ENCODE assay signal across 9 cellular contexts in the genomic region with DNA sequence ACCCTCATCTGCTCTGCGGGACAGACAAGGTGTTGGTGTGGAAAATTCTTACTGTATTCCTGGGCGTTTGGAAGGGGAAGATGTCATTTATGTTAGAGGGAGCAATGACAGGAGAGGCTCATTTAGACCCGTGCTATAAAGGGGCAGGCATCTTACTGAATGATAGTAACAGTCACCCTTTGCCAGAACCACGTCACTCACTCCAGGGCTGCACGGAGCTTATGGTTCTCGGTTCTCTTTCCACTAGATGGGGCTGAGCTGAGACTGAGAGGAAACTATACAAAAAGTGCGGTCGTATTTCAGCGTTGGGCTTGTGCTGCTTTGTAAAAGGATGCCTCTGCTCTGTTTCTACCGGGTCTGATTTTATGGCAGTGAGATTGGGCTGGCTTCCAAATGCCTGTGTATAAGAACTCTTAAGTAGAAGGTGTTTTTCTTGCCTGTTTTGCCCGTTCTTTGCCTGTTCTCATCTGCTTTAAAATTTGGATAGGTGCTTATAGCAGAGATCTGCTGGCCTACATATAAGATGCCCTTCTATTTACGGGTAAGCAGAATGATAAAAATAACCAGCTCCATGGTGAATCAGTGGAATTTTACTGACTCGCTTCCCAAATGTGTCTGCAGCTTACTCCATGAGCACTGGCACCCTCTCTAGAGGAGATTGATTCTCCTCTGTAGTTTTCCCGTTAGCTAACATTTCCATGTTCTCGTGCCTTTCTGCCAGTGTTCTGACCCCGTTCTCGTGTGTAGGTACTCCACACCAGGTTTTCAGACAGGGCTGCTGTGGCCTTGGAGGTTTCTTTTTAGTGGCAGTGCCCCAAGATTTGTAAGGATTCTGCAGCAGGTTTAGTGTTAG. TPM values are rescaled to one million over a fixed set of nuclear protein-coding genes. Genes with fewer than 3 reads are reported as not detected.
A peak's percentile ranks its signal among the peaks of the same experiment; 100 is the strongest.
DNase-seq lines count a peak whose midpoint lies in the region; ATAC-seq and TF ChIP-seq lines count a peak whose summit lies in the region.
"Had no signal": no experiment of that assay in that cellular context is flagged by ENCODE, and none has a peak within 500 bp of the region (broad histone marks: within the 10 kb centered on the region; RNA-seq: fewer than 3 reads in every experiment).

No MANE protein-coding gene starts in this region.

- peaks cover 40 to 42% of the 10 kb centered on the region in 2 donors for H3K4me1 ChIP-seq in neuronal stem cell (ENCODE audit: control insufficient read depth in 2 of 2, insufficient read depth in 1 of 2, low read depth in 1 of 2, low read length in 2 of 2)

- no peaks in the 10 kb centered on the region for H3K27me3 ChIP-seq in neuronal stem cell (ENCODE audit: control insufficient read depth in 3 of 3, insufficient read depth in 3 of 3, low read depth in 1 of 3, low read length in 3 of 3)

- H3K27ac ChIP-seq in neuronal stem cell (replicated peaks; ENCODE audit: low read length) = peak overlapping the region; percentile 77
- H3K27ac ChIP-seq: KMS-11 had no signal

- H3K4ac ChIP-seq in neuronal stem cell (ENCODE audit: low read length) = no peak overlapping the region

- H3K9me3 ChIP-seq in neuronal stem cell (replicated peaks in 1 of 2; ENCODE audit: control insufficient read depth in 2 of 2, insufficient read depth in 1 of 2, low read depth in 1 of 2, low read length in 2 of 2) = peaks cover 0 to 15% of the 10 kb centered on the region in 2 donors

- peaks cover 10% of the 10 kb centered on the region for H3K9me3 Mint-ChIP-seq in activated T-helper 1 cell treated with anti-CD3 and anti-CD28 coated beads, Interleukin-12 subunit alpha, Interleukin-12 subunit beta, Interleukin-2, Interleukin-4 antibody, amounts not matched to agents 30 ng/mL and 10 ng/mL and 1 ng/mL, durations not matched to agents 14 hours and 24 hours and 36 hours
- H3K9me3 Mint-ChIP-seq in stimulated activated naive CD8-positive, alpha-beta T cell treated with anti-CD3 and anti-CD28 coated beads, Interleukin-15, amount 100 ng/mL, for 72 hours = peaks cover 7 to 8% of the 10 kb centered on the region in 2 donors
- H3K9me3 Mint-ChIP-seq in CD14-positive monocyte = peaks cover 0 to 6% (median 0%) of the 10 kb centered on the region in 7 donors

- H3K4me2 ChIP-seq in neuronal stem cell (ENCODE audit: insufficient read depth, low read length, poor library complexity, severe bottlenecking) = peak overlapping the region; percentile 41
- H3K4me2 ChIP-seq: KMS-11 had no signal

- H3K4me3 ChIP-seq in neuronal stem cell (ENCODE audit: low read length in 2 of 2) = no peak overlapping the region

- peak; percentile 83 for DNase-seq in ELF-1 (ENCODE audit: low read depth, low spot score)
- peak; percentile 36 for DNase-seq in NCI-H69 (lab: John Stamatoyannopoulos, UW)
- DNase-seq in activated T-helper 1 cell treated with anti-CD3 and anti-CD28 coated beads, Interleukin-12 subunit alpha, Interleukin-12 subunit beta, Interleukin-2, Interleukin-4 antibody, amounts not matched to agents 30 ng/mL and 10 ng/mL and 1 ng/mL, durations not matched to agents 14 hours and 24 hours and 36 hours (ENCODE audit: low spot score) = peak; percentile 72
- DNase-seq in fibroblast of gingiva (ENCODE audit: low read depth) = peak; percentile 84
- DNase-seq in neuronal stem cell (ENCODE audit: low spot score) = peak; percentile 42
- peak; percentile 73 to 84 for DNase-seq in stimulated activated naive CD8-positive, alpha-beta T cell treated with anti-CD3 and anti-CD28 coated beads, Interleukin-15, amount 100 ng/mL, for 72 hours
- no peak for DNase-seq in NCI-H146 (lab: John Stamatoyannopoulos, UW)
- DNase-seq in CD14-positive monocyte (ENCODE audit: low spot score) = no peak

- intact Hi-C loops in activated T-helper 1 cell treated with anti-CD3 and anti-CD28 coated beads, Interleukin-12 subunit alpha, Interleukin-12 subunit beta, Interleukin-2, Interleukin-4 antibody, amounts not matched to agents 30 ng/mL and 10 ng/mL and 1 ng/mL, durations not matched to agents 14 hours and 24 hours and 36 hours (cut with micrococcal nuclease) = loop anchor here (1.0 to 5.0 kb wide), 10 partner anchors 26 to 219 kb away; no protein-coding TSS in a partner anchor
- intact Hi-C loops in CD14-positive monocyte (cut with micrococcal nuclease) = no loop called here

- H4K91ac ChIP-seq in neuronal stem cell (ENCODE audit: low read depth, low read length, poor library complexity) = no peak overlapping the region

- no peak for TF ChIP-seq CTCF in CD14-positive monocyte (IDR thresholded peaks at IDR 0.05)

- no peak overlapping the region for H2BK120ac ChIP-seq in neuronal stem cell (ENCODE audit: low read depth, low read length)

- H3K4me3 Mint-ChIP-seq in activated T-helper 1 cell treated with anti-CD3 and anti-CD28 coated beads, Interleukin-12 subunit alpha, Interleukin-12 subunit beta, Interleukin-2, Interleukin-4 antibody, amounts not matched to agents 30 ng/mL and 10 ng/mL and 1 ng/mL, durations not matched to agents 14 hours and 24 hours and 36 hours = peak overlapping the region; percentile 64
- peak overlapping the region; percentile 69 to 82 for H3K4me3 Mint-ChIP-seq in stimulated activated naive CD8-positive, alpha-beta T cell treated with anti-CD3 and anti-CD28 coated beads, Interleukin-15, amount 100 ng/mL, for 72 hours
- H3K4me3 Mint-ChIP-seq in CD14-positive monocyte = no peak overlapping the region

- H3K9ac ChIP-seq in neuronal stem cell (ENCODE audit: low read depth, low read length, poor library complexity) = no peak overlapping the region
- H3K9ac ChIP-seq: KMS-11 had no signal

- WGBS in neuronal stem cell (ENCODE audit: extremely low coverage in 2 of 2, insufficient read length in 2 of 2, insufficient replicate concordance in 1 of 2), 2 donors = no CpG with 5 or more reads among the region's 17 CpGs

- H3K14ac ChIP-seq in neuronal stem cell (ENCODE audit: low read length) = no peak overlapping the region

- H3K36me3 Mint-ChIP-seq in activated T-helper 1 cell treated with anti-CD3 and anti-CD28 coated beads, Interleukin-12 subunit alpha, Interleukin-12 subunit beta, Interleukin-2, Interleukin-4 antibody, amounts not matched to agents 30 ng/mL and 10 ng/mL and 1 ng/mL, durations not matched to agents 14 hours and 24 hours and 36 hours (ENCODE audit: low read depth) = peaks cover 60% of the 10 kb centered on the region
- peaks cover 45 to 52% of the 10 kb centered on the region in 2 donors for H3K36me3 Mint-ChIP-seq in CD14-positive monocyte

- H4K8ac ChIP-seq in neuronal stem cell (ENCODE audit: low read depth, low read length) = no peak overlapping the region

- H2BK15ac ChIP-seq in neuronal stem cell (ENCODE audit: low read length) = no peak overlapping the region

- H3K27me3 Mint-ChIP-seq in activated T-helper 1 cell treated with anti-CD3 and anti-CD28 coated beads, Interleukin-12 subunit alpha, Interleukin-12 subunit beta, Interleukin-2, Interleukin-4 antibody, amounts not matched to agents 30 ng/mL and 10 ng/mL and 1 ng/mL, durations not matched to agents 14 hours and 24 hours and 36 hours (ENCODE audit: insufficient read depth) = no peaks in the 10 kb centered on the region
- H3K27me3 Mint-ChIP-seq in stimulated activated naive CD8-positive, alpha-beta T cell treated with anti-CD3 and anti-CD28 coated beads, Interleukin-15, amount 100 ng/mL, for 72 hours = no peaks in the 10 kb centered on the region
- H3K27me3 Mint-ChIP-seq in CD14-positive monocyte (ENCODE audit: low read depth in 3 of 3) = peaks cover 0 to 1% (median 0%) of the 10 kb centered on the region in 3 donors

- H3K36me3 ChIP-seq in neuronal stem cell (replicated peaks in 1 of 2; ENCODE audit: control insufficient read depth in 2 of 2, insufficient read depth in 2 of 2, low read length in 2 of 2) = peaks cover 22 to 68% of the 10 kb centered on the region in 2 donors

- ATAC-seq in stimulated activated naive CD8-positive, alpha-beta T cell treated with anti-CD3 and anti-CD28 coated beads, Interleukin-15, amount 100 ng/mL, for 72 hours = peak; percentile 97

- no peak overlapping the region for H2BK12ac ChIP-seq in neuronal stem cell (ENCODE audit: low read length)

- H3K23ac ChIP-seq in neuronal stem cell (ENCODE audit: low read depth, low read length, poor library complexity) = no peak overlapping the region

- H2BK5ac ChIP-seq in neuronal stem cell (ENCODE audit: low read length) = no peak overlapping the region

- peak overlapping the region; percentile 34 for H3K18ac ChIP-seq in neuronal stem cell (ENCODE audit: low read length)

- H3K27ac Mint-ChIP-seq in activated T-helper 1 cell treated with anti-CD3 and anti-CD28 coated beads, Interleukin-12 subunit alpha, Interleukin-12 subunit beta, Interleukin-2, Interleukin-4 antibody, amounts not matched to agents 30 ng/mL and 10 ng/mL and 1 ng/mL, durations not matched to agents 14 hours and 24 hours and 36 hours = peak overlapping the region; percentile 97
- peak overlapping the region; percentile 68 to 83 for H3K27ac Mint-ChIP-seq in stimulated activated naive CD8-positive, alpha-beta T cell treated with anti-CD3 and anti-CD28 coated beads, Interleukin-15, amount 100 ng/mL, for 72 hours
- H3K27ac Mint-ChIP-seq in CD14-positive monocyte = peak overlapping the region in 3 of 7 donors; percentile 15 to 39 (median 27)

- H3K79me1 ChIP-seq in neuronal stem cell (ENCODE audit: low read depth, low read length) = peaks cover 5% of the 10 kb centered on the region

- H2AK5ac ChIP-seq in neuronal stem cell (ENCODE audit: low read depth, low read length) = no peak overlapping the region

- H3K4me1 Mint-ChIP-seq in activated T-helper 1 cell treated with anti-CD3 and anti-CD28 coated beads, Interleukin-12 subunit alpha, Interleukin-12 subunit beta, Interleukin-2, Interleukin-4 antibody, amounts not matched to agents 30 ng/mL and 10 ng/mL and 1 ng/mL, durations not matched to agents 14 hours and 24 hours and 36 hours (ENCODE audit: low read depth) = peaks cover 79% of the 10 kb centered on the region
- H3K4me1 Mint-ChIP-seq in stimulated activated naive CD8-positive, alpha-beta T cell treated with anti-CD3 and anti-CD28 coated beads, Interleukin-15, amount 100 ng/mL, for 72 hours = peaks cover 91% of the 10 kb centered on the region
- H3K4me1 Mint-ChIP-seq in CD14-positive monocyte = peaks cover 50% of the 10 kb centered on the region

- H2AFZ ChIP-seq in neuronal stem cell (ENCODE audit: low read length) = no peak overlapping the region

RNA-seq across cellular contexts. Expression of a gene that starts 55.9 kb away (rescaled TPM):
- total RNA-seq in activated T-helper 1 cell treated with anti-CD3 and anti-CD28 coated beads, Interleukin-12 subunit alpha, Interleukin-12 subunit beta, Interleukin-2, Interleukin-4 antibody, amounts not matched to agents 30 ng/mL and 10 ng/mL and 1 ng/mL, durations not matched to agents 14 hours and 24 hours and 36 hours = 137 and 139 TPM in 2 replicates
- 357 TPM for polyA plus RNA-seq in neuronal stem cell (2013, experiment 1 of 2)
- polyA plus RNA-seq in neuronal stem cell (2013, experiment 2 of 2) = 340 TPM
- polyA plus RNA-seq in CD14-positive monocyte = 100 to 1,000 TPM; 101 to 124 TPM

RNA-seq across cellular contexts. Expression of a gene that starts 55.9 kb away (rescaled TPM):
- 45.4 and 48.0 TPM in 2 replicates for total RNA-seq in activated T-helper 1 cell treated with anti-CD3 and anti-CD28 coated beads, Interleukin-12 subunit alpha, Interleukin-12 subunit beta, Interleukin-2, Interleukin-4 antibody, amounts not matched to agents 30 ng/mL and 10 ng/mL and 1 ng/mL, durations not matched to agents 14 hours and 24 hours and 36 hours
- polyA plus RNA-seq in neuronal stem cell (2013, experiment 1 of 2) = 15.1 TPM
- polyA plus RNA-seq in neuronal stem cell (2013, experiment 2 of 2) = 15.5 TPM
- polyA plus RNA-seq in CD14-positive monocyte = 1 to 10 TPM; 1.2 to 1.6 TPM

Comparison
In these comparisons a context has a peak if more than half of its experiments do, and no peak if none do; other contexts are left out.
1. DNase-seq: peak in ELF-1 (single experiment), NCI-H69 (single experiment), activated T-helper 1 cell treated with anti-CD3 and anti-CD28 coated beads, Interleukin-12 subunit alpha, Interleukin-12 subunit beta, Interleukin-2, Interleukin-4 antibody, amounts not matched to agents 30 ng/mL and 10 ng/mL and 1 ng/mL, durations not matched to agents 14 hours and 24 hours and 36 hours (single experiment), fibroblast of gingiva (single experiment), neuronal stem cell (single experiment) and stimulated activated naive CD8-positive, alpha-beta T cell treated with anti-CD3 and anti-CD28 coated beads, Interleukin-15, amount 100 ng/mL, for 72 hours (2 of 2); none in NCI-H146 (single experiment) and CD14-positive monocyte (single experiment).
2. H3K4me3 Mint-ChIP-seq: peak in activated T-helper 1 cell treated with anti-CD3 and anti-CD28 coated beads, Interleukin-12 subunit alpha, Interleukin-12 subunit beta, Interleukin-2, Interleukin-4 antibody, amounts not matched to agents 30 ng/mL and 10 ng/mL and 1 ng/mL, durations not matched to agents 14 hours and 24 hours and 36 hours (single experiment) and stimulated activated naive CD8-positive, alpha-beta T cell treated with anti-CD3 and anti-CD28 coated beads, Interleukin-15, amount 100 ng/mL, for 72 hours (2 of 2); none in CD14-positive monocyte (0 of 2).